Comparison of ENCODE assay signal across 1 cellular context in the genomic region with DNA sequence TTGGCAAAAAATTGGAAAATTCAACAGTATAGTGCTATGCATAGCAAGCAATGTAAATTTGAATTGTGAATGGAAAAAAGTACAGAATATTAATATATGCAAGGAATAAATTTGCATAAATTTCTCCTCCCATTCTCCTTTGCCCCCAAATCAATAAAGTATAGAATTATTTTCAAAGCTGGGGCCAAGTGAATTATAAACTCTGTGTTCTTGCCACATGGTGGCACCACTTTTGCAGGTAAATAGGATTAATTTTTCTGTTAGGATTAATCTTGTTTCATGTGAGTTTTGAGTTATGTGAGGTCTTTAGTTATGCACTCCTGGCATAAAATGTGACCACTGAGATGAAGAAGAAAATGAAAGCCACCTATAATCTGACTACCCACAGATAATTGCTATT.
TF ChIP-seq lines count a peak whose summit lies in the region.

No MANE protein-coding gene starts in this region.

TF ChIP-seq in endothelial cell of umbilical vein, 7 proteins besides CTCF, POLR2A, EP300 and RAD21:
- TF ChIP-seq FOS (IDR thresholded peaks at IDR 0.05; ENCODE audit: borderline replicate concordance, insufficient read depth, low read length) (no peak), POLR2AphosphoS5 (IDR thresholded peaks at IDR 0.05; ENCODE audit: insufficient read depth, low read depth, low read length) (no peak), JUN (IDR thresholded peaks at IDR 0.05; ENCODE audit: borderline replicate concordance, insufficient read depth, insufficient read length, low read depth) (no peak), EZH2 (IDR thresholded peaks at IDR 0.05; ENCODE audit: borderline replicate concordance, low read depth, low read length, severe bottlenecking) (no peak), MYC (IDR thresholded peaks at IDR 0.05; ENCODE audit: low read depth, low read length) (no peak), GATA2 (IDR thresholded peaks at IDR 0.05; ENCODE audit: insufficient read depth, insufficient read length, low read depth, low read length) (no peak)
- TF ChIP-seq, protein P1, sequence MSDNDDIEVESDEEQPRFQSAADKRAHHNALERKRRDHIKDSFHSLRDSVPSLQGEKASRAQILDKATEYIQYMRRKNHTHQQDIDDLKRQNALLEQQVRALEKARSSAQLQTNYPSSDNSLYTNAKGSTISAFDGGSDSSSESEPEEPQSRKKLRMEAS (IDR thresholded peaks at IDR 0.05; ENCODE audit: insufficient read depth, insufficient read length), result no peak
